Comparison of ENCODE assay signal across 1 cellular context in the genomic region with DNA sequence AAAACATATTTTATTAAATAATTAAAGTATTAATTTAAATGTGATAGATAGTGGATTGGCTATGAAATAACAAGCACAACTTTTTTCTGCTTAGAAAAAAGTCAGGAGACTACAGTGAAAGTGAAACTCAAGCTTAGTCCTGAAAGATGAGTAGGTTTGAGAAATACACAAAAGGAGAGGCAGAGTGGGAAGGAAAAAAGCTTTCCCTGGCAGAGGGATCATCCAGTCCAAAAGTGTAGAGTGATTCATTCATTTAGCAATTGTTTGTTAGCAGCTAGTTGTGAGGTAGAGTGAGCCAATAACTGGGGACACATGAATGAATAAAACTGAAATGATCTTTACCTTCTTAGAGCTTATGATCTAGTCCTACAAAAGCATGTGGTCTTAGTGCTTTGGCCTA.
TF ChIP-seq lines count a peak whose summit lies in the region.

No MANE protein-coding gene starts in this region.

TF ChIP-seq in HEK293, 187 proteins besides CTCF, POLR2A, EP300 and RAD21 (continued from another document):
- TF ChIP-seq, protein P1, sequence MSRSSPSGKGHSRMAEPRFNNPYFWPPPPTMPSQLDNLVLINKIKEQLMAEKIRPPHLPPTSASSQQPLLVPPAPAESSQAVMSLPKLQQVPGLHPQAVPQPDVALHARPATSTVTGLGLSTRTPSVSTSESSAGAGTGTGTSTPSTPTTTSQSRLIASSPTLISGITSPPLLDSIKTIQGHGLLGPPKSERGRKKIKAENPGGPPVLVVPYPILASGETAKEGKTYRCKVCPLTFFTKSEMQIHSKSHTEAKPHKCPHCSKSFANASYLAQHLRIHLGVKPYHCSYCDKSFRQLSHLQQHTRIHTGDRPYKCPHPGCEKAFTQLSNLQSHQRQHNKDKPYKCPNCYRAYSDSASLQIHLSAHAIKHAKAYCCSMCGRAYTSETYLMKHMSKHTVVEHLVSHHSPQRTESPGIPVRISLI (tag by site-specific recombination; IDR thresholded peaks at IDR 0.05), result no peak
- TF ChIP-seq ZNF473 (tag by site-specific recombination; IDR thresholded peaks at IDR 0.05) (no peak), ZNF302 (tag by site-specific recombination; IDR thresholded peaks at IDR 0.05; ENCODE audit: low read depth) (no peak), TRIM28 (IDR thresholded peaks at IDR 0.05; ENCODE audit: borderline replicate concordance, low read length) (no peak), PRDM1 (tag by site-specific recombination; IDR thresholded peaks at IDR 0.05) (0 out of 2 replicates have a peak, but pooled peaks have one; percentile 57), ZSCAN16 (tag by site-specific recombination; IDR thresholded peaks at IDR 0.05) (no peak)
